ENCODE assay signal across 34 cellular contexts in genomic region chr2:232061265-232061664, GRCh38.
"Had no signal": no experiment of that assay in that cellular context is flagged by ENCODE, and none has a peak within 500 bp of the region (broad histone marks: within the 10 kb centered on the region; RNA-seq: fewer than 3 reads in every experiment).

No MANE protein-coding gene starts in this region.

- H3K27ac Mint-ChIP-seq: activated B cell treated with CpG ODN at 0.5 μM for 24 hours; activated CD8-positive, alpha-beta T cell treated with anti-CD3 and anti-CD28 coated beads for 36 hours; activated naive CD4-positive, alpha-beta T cell treated with anti-CD3 and anti-CD28 coated beads, Interleukin-2, amount 50 U/mL, for 24 hours; activated naive CD8-positive, alpha-beta T cell treated with anti-CD3 and anti-CD28 coated beads for 36 hours; activated naive CD8-positive, alpha-beta T cell treated with anti-CD3 and anti-CD28 coated beads, Interleukin-2, amount 50 U/mL, for 24 hours; activated T-helper 17 cell treated with anti-CD3 and anti-CD28 coated beads, Interleukin-2, amount 50 U/mL, for 72 hours; dendritic cell treated with granulocyte-macrophage colony-stimulating factor and Interleukin-4, amounts not matched to agents 40 ng/mL and 50 ng/mL, for 4 days; T-helper 17 cell; T-helper 2 cell treated with Interferon-gamma antibody and Interleukin-4, amounts not matched to agents 5 μg/mL and 100 μg/mL, for 36 hours had no signal

- H3K4me1 ChIP-seq: adrenal gland, body of pancreas, gastrocnemius medialis had no signal

- H3K9me3 ChIP-seq: adrenal gland, body of pancreas, gastrocnemius medialis had no signal

- H3K36me3 ChIP-seq: adrenal gland, gastrocnemius medialis, heart left ventricle, WERI-Rb-1 had no signal

- ATAC-seq: activated CD4-positive, CD25-positive, alpha-beta regulatory T cell treated with anti-CD3 and anti-CD28 coated beads, Interleukin-2, amount 50 U/mL, for 24 hours; activated CD8-positive, alpha-beta T cell treated with anti-CD3 and anti-CD28 coated beads for 36 hours; activated naive CD8-positive, alpha-beta T cell treated with anti-CD3 and anti-CD28 coated beads, Interleukin-2, amount 50 U/mL, for 24 hours; activated T-cell treated with anti-CD3 and anti-CD28 coated beads, Interleukin-2, amount 50 U/mL, for 4 hours; activated T-helper 17 cell treated with anti-CD3 and anti-CD28 coated beads, Interleukin-2, amount 50 U/mL, for 72 hours; body of pancreas; gastrocnemius medialis; heart left ventricle; T-helper 17 cell had no signal

- H3K9me3 Mint-ChIP-seq: activated CD8-positive, alpha-beta T cell treated with anti-CD3 and anti-CD28 coated beads for 36 hours; activated T-helper 17 cell treated with anti-CD3 and anti-CD28 coated beads, Interleukin-2, amount 50 U/mL, for 72 hours; central memory CD8-positive, alpha-beta T cell; dendritic cell treated with granulocyte-macrophage colony-stimulating factor and Interleukin-4, amounts not matched to agents 40 ng/mL and 50 ng/mL, for 4 days; T-helper 2 cell treated with Interferon-gamma antibody and Interleukin-4, amounts not matched to agents 5 μg/mL and 100 μg/mL, for 36 hours had no signal

- H3K27me3 ChIP-seq: adrenal gland, body of pancreas, dorsolateral prefrontal cortex, gastrocnemius medialis, heart left ventricle had no signal

- DNase-seq: activated B cell treated with CpG ODN at 0.5 μM for 24 hours; activated CD4-positive, alpha-beta T cell treated with anti-CD3 and anti-CD28 coated beads for 48 hours; activated CD4-positive, alpha-beta T cell treated with anti-CD3 and anti-CD28 coated beads, Interleukin-2, amount 50 U/mL, for 1 hour; activated CD4-positive, alpha-beta T cell treated with anti-CD3 and anti-CD28 coated beads, Interleukin-2, amount 50 U/mL, for 48 hours; activated CD8-positive, alpha-beta memory T cell treated with anti-CD3 and anti-CD28 coated beads for 24 hours; activated CD8-positive, alpha-beta T cell treated with anti-CD3 and anti-CD28 coated beads for 36 hours; activated effector memory CD4-positive, alpha-beta T cell treated with Interleukin-2 at 50 U/mL for 16 hours; activated gamma-delta T cell treated with Interleukin-2 at 50 U/mL for 16 hours; activated naive CD4-positive, alpha-beta T cell treated with Interleukin-2 at 50 U/mL for 16 hours; activated naive CD8-positive, alpha-beta T cell treated with anti-CD3 and anti-CD28 coated beads for 36 hours; activated naive CD8-positive, alpha-beta T cell treated with anti-CD3 and anti-CD28 coated beads, Interleukin-2, amount 50 U/mL, for 24 hours; activated T-cell treated with anti-CD3 and anti-CD28 coated beads, Interleukin-2, amount 50 U/mL, for 4 hours; adrenal gland; amygdala; aorta; body of pancreas; dorsolateral prefrontal cortex; effector memory CD4-positive, alpha-beta T cell; erythroblast; foreskin fibroblast; gastrocnemius medialis; glutamatergic neuron; heart left ventricle; T-helper 1 cell; T-helper 17 cell; T1000; WERI-Rb-1 had no signal

- H3K4me3 ChIP-seq: adrenal gland, body of pancreas, coronary artery, dorsolateral prefrontal cortex, gastrocnemius medialis, heart left ventricle had no signal

- H3K27me3 Mint-ChIP-seq: activated B cell treated with CpG ODN at 0.5 μM for 24 hours; activated CD8-positive, alpha-beta T cell treated with anti-CD3 and anti-CD28 coated beads for 36 hours; activated naive CD4-positive, alpha-beta T cell treated with anti-CD3 and anti-CD28 coated beads, Interleukin-2, amount 50 U/mL, for 24 hours; activated naive CD8-positive, alpha-beta T cell treated with anti-CD3 and anti-CD28 coated beads for 36 hours; activated naive CD8-positive, alpha-beta T cell treated with anti-CD3 and anti-CD28 coated beads, Interleukin-2, amount 50 U/mL, for 24 hours; activated T-helper 17 cell treated with anti-CD3 and anti-CD28 coated beads, Interleukin-2, amount 50 U/mL, for 72 hours; central memory CD8-positive, alpha-beta T cell; dendritic cell treated with granulocyte-macrophage colony-stimulating factor and Interleukin-4, amounts not matched to agents 40 ng/mL and 50 ng/mL, for 4 days; T-helper 17 cell had no signal

- H3K27ac ChIP-seq: adrenal gland, body of pancreas, coronary artery, dorsolateral prefrontal cortex, gastrocnemius medialis, heart left ventricle, WERI-Rb-1 had no signal

- H3K4me3 Mint-ChIP-seq: activated B cell treated with CpG ODN at 0.5 μM for 24 hours; activated CD8-positive, alpha-beta T cell treated with anti-CD3 and anti-CD28 coated beads for 36 hours; activated naive CD4-positive, alpha-beta T cell treated with anti-CD3 and anti-CD28 coated beads, Interleukin-2, amount 50 U/mL, for 24 hours; activated naive CD8-positive, alpha-beta T cell treated with anti-CD3 and anti-CD28 coated beads for 36 hours; activated naive CD8-positive, alpha-beta T cell treated with anti-CD3 and anti-CD28 coated beads, Interleukin-2, amount 50 U/mL, for 24 hours; activated T-cell treated with anti-CD3 and anti-CD28 coated beads, Interleukin-2, amount 50 U/mL, for 4 hours; activated T-helper 17 cell treated with anti-CD3 and anti-CD28 coated beads, Interleukin-2, amount 50 U/mL, for 72 hours; central memory CD8-positive, alpha-beta T cell; dendritic cell treated with granulocyte-macrophage colony-stimulating factor and Interleukin-4, amounts not matched to agents 40 ng/mL and 50 ng/mL, for 4 days; T-helper 17 cell; T-helper 2 cell treated with Interferon-gamma antibody and Interleukin-4, amounts not matched to agents 5 μg/mL and 100 μg/mL, for 36 hours had no signal
